28 cellular contexts compared by ENCODE assay signal in genomic region chr1:91374086-91374485, GRCh38.
"Had no signal": no experiment of that assay in that cellular context is flagged by ENCODE, and none has a peak within 500 bp of the region (broad histone marks: within the 10 kb centered on the region; RNA-seq: fewer than 3 reads in every experiment).

No MANE protein-coding gene starts in this region.

- H3K4me3 ChIP-seq: coronary artery, esophagus squamous epithelium, heart right ventricle, lower lobe of right lung, pancreas, right atrium auricular region, smooth muscle cell, suprapubic skin, vagina had no signal

- DNase-seq: dermis blood vessel endothelial cell; effector memory CD8-positive, alpha-beta T cell; erythroblast; esophagus squamous epithelium; foreskin melanocyte; glutamatergic neuron; heart right ventricle; hippocampal formation; islet precursor cell; kidney glomerular epithelial cell; left ventricle myocardium superior; lower lobe of right lung; natural killer cell; pancreas; stimulated activated CD4-positive, alpha-beta T cell treated with anti-CD3 and anti-CD28 coated beads, Interleukin-12 subunit alpha, Interleukin-12 subunit beta, amount 100 ng/mL, for 4 hours; stimulated activated CD4-positive, alpha-beta T cell treated with anti-CD3 and anti-CD28 coated beads, Interleukin-1b, Interleukin-23, amount 100 ng/mL, for 48 hours; stimulated activated CD4-positive, alpha-beta T cell treated with anti-CD3 and anti-CD28 coated beads, Interleukin-4, amount 100 ng/mL, for 1 hour; stimulated activated CD8-positive, alpha-beta memory T cell treated with anti-CD3 and anti-CD28 coated beads, Interleukin-4, amount 100 ng/mL, for 48 hours; stimulated activated naive CD4-positive, alpha-beta T cell; stimulated activated naive CD8-positive, alpha-beta T cell treated with anti-CD3 and anti-CD28 coated beads, Interleukin-15, amount 100 ng/mL, for 72 hours; trophoblast cell had no signal

- H3K27me3 ChIP-seq: esophagus squamous epithelium, heart right ventricle, neutrophil, pancreas, right atrium auricular region, suprapubic skin, vagina had no signal

- H3K27ac ChIP-seq: coronary artery, esophagus squamous epithelium, heart right ventricle, lower lobe of right lung, neutrophil, pancreas, right atrium auricular region, suprapubic skin, vagina had no signal

- H3K9me3 ChIP-seq: esophagus squamous epithelium, heart right ventricle, lower lobe of right lung, neutrophil, pancreas, right atrium auricular region, suprapubic skin, vagina had no signal

- H3K4me1 ChIP-seq: esophagus squamous epithelium, heart right ventricle, lower lobe of right lung, pancreas, right atrium auricular region, suprapubic skin, vagina had no signal

- H3K36me3 ChIP-seq: esophagus squamous epithelium, lower lobe of right lung, neutrophil, pancreas, suprapubic skin, vagina had no signal

- ATAC-seq: effector memory CD8-positive, alpha-beta T cell; heart right ventricle; left ventricle myocardium superior; lower lobe of right lung; natural killer cell; pancreas; sciatic nerve; stimulated activated naive CD8-positive, alpha-beta T cell treated with anti-CD3 and anti-CD28 coated beads, Interleukin-15, amount 100 ng/mL, for 72 hours had no signal
